ENCODE assay signal across 8 cellular contexts in the genomic region with DNA sequence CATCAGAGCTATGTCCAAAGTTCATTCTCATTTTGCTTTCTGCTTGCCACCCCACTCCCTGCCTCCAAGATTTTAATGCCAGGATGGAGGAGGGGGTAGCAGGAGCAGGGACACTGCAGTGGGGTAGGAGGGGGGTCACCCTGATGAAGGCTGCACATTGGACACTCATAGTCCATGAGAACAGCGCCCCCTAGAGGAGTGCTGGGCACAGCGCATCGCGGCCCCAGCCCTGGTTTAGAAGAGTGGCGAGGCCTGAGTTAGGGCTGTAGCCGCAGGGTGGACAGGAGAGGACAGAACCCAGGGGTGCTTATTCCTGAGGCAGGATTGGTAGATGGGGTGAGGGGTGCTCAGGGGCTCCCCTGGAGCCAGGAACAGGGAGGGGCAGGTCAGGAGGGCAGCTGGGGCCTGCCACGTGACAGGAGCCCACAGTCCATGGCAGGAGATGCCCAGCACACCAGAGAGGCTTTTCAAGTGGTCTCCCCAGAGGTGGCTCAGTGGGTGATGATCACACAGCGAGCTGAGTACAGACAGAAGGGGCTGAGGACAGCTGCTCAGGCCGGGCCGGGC.
DNase-seq lines count a peak whose midpoint lies in the region; ATAC-seq and TF ChIP-seq lines count a peak whose summit lies in the region.

No MANE protein-coding gene starts in this region.

- POLR2A ChIA-PET in Caco-2 (lab: Charles Lee) = no interaction called here

- H3K9me3 ChIP-seq in Caco-2 = no peaks in the 10 kb centered on the region

- intact Hi-C loops in Caco-2 (cut with micrococcal nuclease; ENCODE audit: unreplicated experiment) = no loop called here

- BruUV-seq in Caco-2 (replicated peaks; lab: Mats Ljungman, UMichigan) = no TSS peak

- H3K9me3 Mint-ChIP-seq in Caco-2 (ENCODE audit: unreplicated experiment) = no peaks in the 10 kb centered on the region
- no peaks in the 10 kb centered on the region for H3K9me3 Mint-ChIP-seq in activated T-cell treated with anti-CD3 and anti-CD28 coated beads, Interleukin-2, amount 50 U/mL, for 72 hours

- H3K36me3 Mint-ChIP-seq in Caco-2 (ENCODE audit: insufficient read depth, unreplicated experiment) = no peaks in the 10 kb centered on the region
- H3K36me3 Mint-ChIP-seq in activated T-cell treated with anti-CD3 and anti-CD28 coated beads, Interleukin-2, amount 50 U/mL, for 72 hours (ENCODE audit: insufficient read depth in 2 of 2) = no peaks in the 10 kb centered on the region

- no peak overlapping the region for H3K4me3 Mint-ChIP-seq in Caco-2 (ENCODE audit: unreplicated experiment)
- no peak overlapping the region for H3K4me3 Mint-ChIP-seq in activated T-cell treated with anti-CD3 and anti-CD28 coated beads, Interleukin-2, amount 50 U/mL, for 72 hours

- H3K4me1 ChIP-seq in Caco-2 = no peaks in the 10 kb centered on the region

- H3K27me3 Mint-ChIP-seq in Caco-2 (ENCODE audit: insufficient read depth, unreplicated experiment) = no peaks in the 10 kb centered on the region
- no peaks in the 10 kb centered on the region for H3K27me3 Mint-ChIP-seq in activated T-cell treated with anti-CD3 and anti-CD28 coated beads, Interleukin-2, amount 50 U/mL, for 72 hours (ENCODE audit: low read depth)

- no peaks in the 10 kb centered on the region for H3K36me3 ChIP-seq in Caco-2 (ENCODE audit: control insufficient read depth, insufficient read depth, low read length)

- H3K27ac ChIP-seq in coronary artery = no peak overlapping the region

- DNase-seq in Caco-2 (peak in 1 of 2 experiments; percentile 37), HuH-7.5 (ENCODE audit: low spot score) (peak; percentile 67), kidney tubule cell (ENCODE audit: low spot score) (peak; percentile 17), DMS153 (lab: John Stamatoyannopoulos, UW) (no peak), coronary artery (ENCODE audit: low spot score) (no peak), superior temporal gyrus (ENCODE audit: extremely low spot score) (no peak), cerebellar cortex (ENCODE audit: low spot score) (no peak)
- DNase-seq in activated T-cell treated with anti-CD3 and anti-CD28 coated beads, Interleukin-2, amount 50 U/mL, for 72 hours = peak; percentile 60 to 69

- H3K4me1 Mint-ChIP-seq in Caco-2 (ENCODE audit: low read depth, unreplicated experiment) = no peaks in the 10 kb centered on the region
- H3K4me1 Mint-ChIP-seq in activated T-cell treated with anti-CD3 and anti-CD28 coated beads, Interleukin-2, amount 50 U/mL, for 72 hours (ENCODE audit: low read depth) = no peaks in the 10 kb centered on the region

- H3K4me3 ChIP-seq in Caco-2 (ENCODE audit: low read depth, low read length) (no peak overlapping the region), coronary artery (no peak overlapping the region)

- TF ChIP-seq CTCF in Caco-2 (IDR thresholded peaks at IDR 0.05; ENCODE audit: insufficient read depth in 1 of 2, low read depth in 1 of 2, low read length in 1 of 2, severe bottlenecking in 1 of 2, unreplicated experiment in 1 of 2) (peak; percentile 55 to 69), coronary artery (IDR thresholded peaks at IDR 0.05) (no peak)

- ATAC-seq in activated T-cell treated with anti-CD3 and anti-CD28 coated beads, Interleukin-2, amount 50 U/mL, for 72 hours (replicated peaks in 1 of 2) = peak; percentile 63 to 69

- no peaks in the 10 kb centered on the region; the same call in 1 of the 2 replicates for H3K27me3 ChIP-seq in Caco-2 (replicated peaks; ENCODE audit: control insufficient read depth, insufficient read depth, low read length)

- CTCF ChIA-PET in Caco-2 (lab: Charles Lee) = interaction anchor here (0.6 to 1.1 kb wide), 2 partner anchors 10 to 18 kb away, joined by 3 read pairs; no protein-coding TSS in a partner anchor

- peak overlapping the region; percentile 16 for H3K27ac Mint-ChIP-seq in Caco-2 (ENCODE audit: unreplicated experiment)
- no peak overlapping the region for H3K27ac Mint-ChIP-seq in activated T-cell treated with anti-CD3 and anti-CD28 coated beads, Interleukin-2, amount 50 U/mL, for 72 hours

Comparison
In these comparisons a context has a peak if more than half of its experiments do, and no peak if none do; other contexts are left out.
1. DNase-seq: peak in HuH-7.5 (single experiment), activated T-cell treated with anti-CD3 and anti-CD28 coated beads, Interleukin-2, amount 50 U/mL, for 72 hours (2 of 2) and kidney tubule cell (single experiment); none in DMS153 (single experiment), coronary artery (single experiment), superior temporal gyrus (single experiment) and cerebellar cortex (single experiment).